25 cellular contexts compared by ENCODE assay signal in genomic region chr5:148454576-148454975, GRCh38.
DNase-seq lines count a peak whose midpoint lies in the region; ATAC-seq, FAIRE-seq and TF ChIP-seq lines count a peak whose summit lies in the region.
"Had no signal": no experiment of that assay in that cellular context is flagged by ENCODE, and none has a peak within 500 bp of the region (broad histone marks: within the 10 kb centered on the region; RNA-seq: fewer than 3 reads in every experiment).

No MANE protein-coding gene starts in this region.

- no TSS peak for BruUV-seq in HepG2 (replicated peaks; lab: Mats Ljungman, UMichigan)

- TF ChIP-seq EP300 in H1 (IDR thresholded peaks at IDR 0.05; ENCODE audit: borderline replicate concordance in 1 of 2, low read depth in 2 of 2, low read length in 2 of 2) (no peak), HepG2 (IDR thresholded peaks at IDR 0.05; ENCODE audit: low read depth in 2 of 2, low read length in 2 of 2) (no peak), HepG2 (CRISPR knock-in tag; IDR thresholded peaks at IDR 0.05; ENCODE audit: borderline replicate concordance) (no peak)

- H3K27me3 ChIP-seq in H1 (replicated peaks in 1 of 4; ENCODE audit: control insufficient read depth in 3 of 4, extremely low read depth in 1 of 4, insufficient read depth in 3 of 4, low read length in 3 of 4): no peaks in the 10 kb centered on the region
- H3K27me3 ChIP-seq in spleen (replicated peaks in 1 of 7): peaks cover 0 to 8% (median 0%) of the 10 kb centered on the region in 7 donors
- no peaks in the 10 kb centered on the region for H3K27me3 ChIP-seq in HepG2 (ENCODE audit: control insufficient read depth in 1 of 2, insufficient read depth in 2 of 2, low read length in 2 of 2)
- H3K27me3 ChIP-seq: BLaER1 treated with 17β-estradiol and CSF1 and Interleukin-3, amounts not matched to agents 10 nM and 100 nM; Peyer's patch had no signal

- H3K23ac ChIP-seq in H1 (ENCODE audit: insufficient read length): no peak overlapping the region

- H3K23me2 ChIP-seq in H1 (ENCODE audit: low read depth, low read length): no peaks in the 10 kb centered on the region

- no peaks in the 10 kb centered on the region for H3K9me3 ChIP-seq in H1 (ENCODE audit: insufficient read depth in 2 of 2, low read depth in 1 of 2, low read length in 1 of 2)
- H3K9me3 ChIP-seq in spleen: no peaks in the 10 kb centered on the region
- H3K9me3 ChIP-seq in HepG2 (ENCODE audit: low read length): no peaks in the 10 kb centered on the region
- H3K9me3 ChIP-seq: A549; BLaER1 treated with 17β-estradiol and CSF1 and Interleukin-3, amounts not matched to agents 10 nM and 100 nM; Peyer's patch; SK-N-SH had no signal

- WGBS in H1 (ENCODE audit: extremely low coverage in 1 of 2, insufficient coverage in 1 of 2, insufficient read length in 1 of 2, insufficient replicate concordance in 2 of 2, low coverage in 1 of 2, low lambda C conversion rate in 2 of 2, missing lambda C conversion rate in 1 of 2), 2 experiments: 59% methylated on average over 5 of the region's 5 CpGs; no CpG with 5 or more reads in 1 of the 2 experiments
- WGBS in spleen, 5 donors: 79 to 96% (median 89%) methylated on average over 5 of the region's 5 CpGs
- WGBS in HepG2 (ENCODE audit: low lambda C conversion rate): 57% methylated on average over 5 of the region's 5 CpGs

- FAIRE-seq in H1 (lab: Jason Lieb, UNC) (no peak), HepG2 (lab: Jason Lieb, UNC) (no peak)
- FAIRE-seq: A549, GM18507 had no signal

- H3K27ac ChIP-seq in H1 (ENCODE audit: low read depth, low read length): no peak overlapping the region
- H3K27ac ChIP-seq in spleen: no peak overlapping the region
- no peak overlapping the region for H3K27ac ChIP-seq in HepG2 (ENCODE audit: extremely low read length, insufficient read depth, low read length)
- H3K27ac ChIP-seq: A549; BLaER1 treated with 17β-estradiol and CSF1 and Interleukin-3, amounts not matched to agents 10 nM and 100 nM; Peyer's patch had no signal

- H2BK5ac ChIP-seq in H1 (ENCODE audit: low read depth, low read length): no peak overlapping the region

- CTCF ChIA-PET in H1 (lab: Charles Lee; ENCODE audit: partially characterized antibody) (interaction anchor here (0.5 to 7.6 kb wide), 8 partner anchors 12 to 496 kb away, joined by 3 to 56 read pairs (median 6); no protein-coding TSS in a partner anchor), HepG2 (lab: Yijun Ruan, JAX; ENCODE audit: low intra/inter-chr PET ratio, low total read pairs) (no interaction called here)

- no peak overlapping the region for H2BK20ac ChIP-seq in H1 (ENCODE audit: low read length)

- TF ChIP-seq RAD21 in H1 (IDR thresholded peaks at IDR 0.05 in 1 of 2, conservative IDR thresholded peaks at IDR 0.05 in 1 of 2; ENCODE audit: low read depth in 2 of 2, low read length in 2 of 2): no peak
- no peak for TF ChIP-seq RAD21 in HepG2 (CRISPR knock-in tag; IDR thresholded peaks at IDR 0.05)

- H2BK15ac ChIP-seq in H1 (ENCODE audit: low read length): no peak overlapping the region

- H2BK120ac ChIP-seq in H1 (replicated peaks; ENCODE audit: low read depth, low read length): no peak overlapping the region

- H4K8ac ChIP-seq in H1 (ENCODE audit: extremely low read depth, insufficient read depth, low read length): no peak overlapping the region

- TF ChIP-seq CTCF in H1 (IDR thresholded peaks at IDR 0.05; ENCODE audit: control extremely low read depth in 1 of 3, insufficient read depth in 1 of 3, low read depth in 1 of 3, low read length in 3 of 3) (no peak), spleen (IDR thresholded peaks at IDR 0.05 in 8 of 11, conservative IDR thresholded peaks at IDR 0.05 in 3 of 11) (no peak), HepG2 (CRISPR knock-in tag; IDR thresholded peaks at IDR 0.05) (no peak)

- H3K79me2 ChIP-seq in H1 (ENCODE audit: control insufficient read depth in 1 of 2, insufficient read depth in 2 of 2, low read length in 2 of 2): no peaks in the 10 kb centered on the region
- H3K79me2 ChIP-seq in HepG2 (ENCODE audit: insufficient read depth, low read length): no peaks in the 10 kb centered on the region

- no peak overlapping the region for H3K14ac ChIP-seq in H1 (ENCODE audit: insufficient read length)

- H4K91ac ChIP-seq in H1 (replicated peaks; ENCODE audit: insufficient read length, low read length): no peak overlapping the region

- no peak overlapping the region for H2BK12ac ChIP-seq in H1 (ENCODE audit: low read depth, low read length)

- H4K5ac ChIP-seq in H1 (ENCODE audit: insufficient read length, low read depth, low read length): no peak overlapping the region

- in situ Hi-C loops in HepG2 (cut with HindIII; ENCODE audit: extremely low pct_ligation_motif_present, low pct_unique_long_range_greater_than_20kb): no loop called here

- H2AK5ac ChIP-seq in H1 (ENCODE audit: low read depth, low read length): no peak overlapping the region

- ATAC-seq in left cardiac atrium: peak; percentile 64 to 70
- no peak for ATAC-seq in HG03139 (IDR thresholded peaks at IDR 0.05; ENCODE audit: unreplicated experiment)
- no peak for ATAC-seq in HepG2
- ATAC-seq: A549 had no signal

- H3K79me1 ChIP-seq in H1 (ENCODE audit: low read depth, low read length): no peaks in the 10 kb centered on the region

- POLR2A ChIA-PET in H1 (lab: Charles Lee; ENCODE audit: partially characterized antibody): interaction anchor here (1.2 to 1.6 kb wide), 3 partner anchors 10 to 57 kb away, joined by 3 to 4 read pairs (median 3); no protein-coding TSS in a partner anchor
- POLR2A ChIA-PET in HepG2 (lab: Yijun Ruan, JAX): no interaction called here

- no peak overlapping the region for H3K9ac ChIP-seq in H1 (replicated peaks in 1 of 4; ENCODE audit: extremely low read depth in 1 of 4, low read depth in 3 of 4, low read length in 3 of 4)
- H3K9ac ChIP-seq in HepG2 (ENCODE audit: insufficient read depth, low read depth, low read length): no peak overlapping the region
- H3K9ac ChIP-seq: BLaER1 treated with 17β-estradiol and CSF1 and Interleukin-3, amounts not matched to agents 10 nM and 100 nM; SK-N-SH had no signal

- H3K36me3 ChIP-seq in H1 (ENCODE audit: control insufficient read depth in 2 of 4, insufficient read depth in 4 of 4, low read length in 3 of 4) (no peaks in the 10 kb centered on the region), spleen (no peaks in the 10 kb centered on the region), HepG2 (replicated peaks in 1 of 2; ENCODE audit: control insufficient read depth in 1 of 2, insufficient read depth in 2 of 2, low read length in 2 of 2) (no peaks in the 10 kb centered on the region)
- H3K36me3 ChIP-seq: BLaER1 treated with 17β-estradiol and CSF1 and Interleukin-3, amounts not matched to agents 10 nM and 100 nM; Peyer's patch had no signal

- no peak overlapping the region for H3K4me3 ChIP-seq in H1 (ENCODE audit: extremely low read depth in 1 of 4, insufficient read depth in 2 of 4, low read depth in 3 of 4, low read length in 4 of 4)
- no peak overlapping the region for H3K4me3 ChIP-seq in spleen
- H3K4me3 ChIP-seq in HepG2 (replicated peaks in 1 of 3; ENCODE audit: insufficient read depth in 1 of 3, low read depth in 2 of 3, low read length in 3 of 3): no peak overlapping the region
- H3K4me3 ChIP-seq: A549; BLaER1 treated with 17β-estradiol and CSF1 and Interleukin-3, amounts not matched to agents 10 nM and 100 nM; Peyer's patch had no signal

- no peak overlapping the region for H3K4ac ChIP-seq in H1 (replicated peaks; ENCODE audit: insufficient read length, low read depth, low read length)

- H2AFZ ChIP-seq in H1 (ENCODE audit: low read length) (no peak overlapping the region), HepG2 (ENCODE audit: low read length) (no peak overlapping the region)

- intact Hi-C loops in left cardiac atrium (cut with DNase I): loop anchor here in 1 of 2 donors (5.0 kb wide), 1 partner anchor 198 kb away; the partner anchor contains the start of gene HTR4
- intact Hi-C loops in spleen (cut with DNase I; ENCODE audit: low total_unique reads): no loop called here
- intact Hi-C loops in HepG2 (cut with micrococcal nuclease; ENCODE audit: unreplicated experiment): no loop called here

- H3K18ac ChIP-seq in H1 (ENCODE audit: extremely low read depth, low read length): no peak overlapping the region

- no peak overlapping the region for H3K56ac ChIP-seq in H1 (replicated peaks; ENCODE audit: insufficient read length, low read depth, low read length)

- no peaks in the 10 kb centered on the region for H4K20me1 ChIP-seq in H1 (replicated peaks in 1 of 2; ENCODE audit: control insufficient read depth in 1 of 2, insufficient read depth in 2 of 2, low read length in 2 of 2)
- H4K20me1 ChIP-seq in HepG2 (ENCODE audit: insufficient read depth, low read length): no peaks in the 10 kb centered on the region
- H4K20me1 ChIP-seq: BLaER1 treated with 17β-estradiol and CSF1 and Interleukin-3, amounts not matched to agents 10 nM and 100 nM had no signal

- DNase-seq in OCI-M1 (lab: John Stamatoyannopoulos, UW) (peak; percentile 4), H1 (ENCODE audit: low read depth in 1 of 2, low spot score in 2 of 2) (no peak), left cardiac atrium (peak; percentile 47), iPS-NIHi11 (ENCODE audit: low spot score) (peak; percentile 11), spleen (no peak), HepG2 (ENCODE audit: low spot score) (no peak)
- DNase-seq: AML-193; CD4-positive, alpha-beta T cell; COR-L47; DMS53; H9; Karpas-422; NCI-H1092 treated with DMSO at 0.1 percent for 48 hours; NCI-H1694; NCI-H2029 treated with DMSO at 0.1 percent for 48 hours; NCI-H446 treated with DMSO at 0.1 percent for 48 hours; NCI-H526; NCI-H82; Peyer's patch; SK-N-SH; SW 1271 had no signal

- peaks cover 0 to 10% (median 8%) of the 10 kb centered on the region in 4 experiments; a peak in 4 of 7 replicates for H3K4me1 ChIP-seq in H1 (replicated peaks in 1 of 4; ENCODE audit: control insufficient read depth in 3 of 4, insufficient read depth in 4 of 4, low read length in 3 of 4)
- no peaks in the 10 kb centered on the region for H3K4me1 ChIP-seq in spleen
- H3K4me1 ChIP-seq in HepG2 (ENCODE audit: insufficient read depth, low read length): no peaks in the 10 kb centered on the region
- H3K4me1 ChIP-seq: A549; BLaER1 treated with 17β-estradiol and CSF1 and Interleukin-3, amounts not matched to agents 10 nM and 100 nM; Peyer's patch had no signal

- TF ChIP-seq POLR2A in H1 (IDR thresholded peaks at IDR 0.05; ENCODE audit: control extremely low read depth in 1 of 2, low read depth in 2 of 2, low read length in 2 of 2) (no peak), spleen (IDR thresholded peaks at IDR 0.05) (no peak), HepG2 (IDR thresholded peaks at IDR 0.05; ENCODE audit: insufficient read depth in 1 of 2, low read depth in 2 of 2, low read length in 2 of 2) (no peak)

- H3K4me2 ChIP-seq in H1 (ENCODE audit: insufficient read depth in 1 of 2, low read depth in 2 of 2, low read length in 2 of 2): peak overlapping the region; percentile 10 to 27; a peak in 1 of 4 replicates
- H3K4me2 ChIP-seq in HepG2 (ENCODE audit: low read depth, low read length): no peak overlapping the region
- H3K4me2 ChIP-seq: A549; BLaER1 treated with 17β-estradiol and CSF1 and Interleukin-3, amounts not matched to agents 10 nM and 100 nM; SK-N-SH had no signal

TF ChIP-seq in H1, 55 proteins besides CTCF, POLR2A, EP300 and RAD21 (continues in another document):
- no peak for TF ChIP-seq TAF1 (IDR thresholded peaks at IDR 0.05; ENCODE audit: low read depth, low read length)

Comparison
In these comparisons a context has a peak if more than half of its experiments do, and no peak if none do; other contexts are left out.
1. DNase-seq: peak in OCI-M1 (single experiment), left cardiac atrium (single experiment) and iPS-NIHi11 (single experiment); none in H1 (0 of 2), spleen (single experiment) and HepG2 (single experiment).
2. ATAC-seq: peak in left cardiac atrium (2 of 2); none in HG03139 (single experiment) and HepG2 (single experiment).